In the genomic region with DNA sequence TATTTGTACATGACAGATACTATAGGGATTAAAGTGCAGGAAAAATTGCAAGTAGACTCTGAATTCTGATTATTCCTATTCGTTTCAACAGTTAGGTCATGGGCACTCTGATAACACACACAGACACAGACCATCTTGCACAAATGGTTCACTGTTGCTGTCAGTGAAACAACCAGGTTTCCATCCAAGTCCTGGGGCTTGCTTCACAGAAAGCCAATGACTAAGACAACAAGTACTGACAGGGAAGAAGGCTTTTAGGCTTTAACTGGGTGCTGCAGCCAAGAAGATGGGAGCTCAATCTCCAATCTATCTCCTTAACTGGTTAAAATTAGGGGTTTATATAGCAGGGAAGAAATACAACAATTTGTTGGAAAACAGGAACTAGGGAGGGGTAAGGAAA, we compare ENCODE assay signal across 19 cellular contexts.
"Had no signal": no experiment of that assay in that cellular context is flagged by ENCODE, and none has a peak within 500 bp of the region (broad histone marks: within the 10 kb centered on the region; RNA-seq: fewer than 3 reads in every experiment).

No MANE protein-coding gene starts in this region.

- H3K4me3 ChIP-seq: cardiac muscle cell, heart right ventricle, left ventricle myocardium inferior, thyroid gland had no signal

- H3K4me3 Mint-ChIP-seq: activated naive CD8-positive, alpha-beta T cell treated with anti-CD3 and anti-CD28 coated beads for 36 hours; nephron progenitor cell; T-helper 1 cell treated with Interleukin-12 subunit alpha and Interleukin-12 subunit beta and Interleukin-4 antibody, amounts not matched to agents 30 μg/mL and 1 μg/mL, for 36 hours had no signal

- H3K27ac Mint-ChIP-seq: activated naive CD8-positive, alpha-beta T cell treated with anti-CD3 and anti-CD28 coated beads for 36 hours; nephron progenitor cell; T-helper 1 cell treated with Interleukin-12 subunit alpha and Interleukin-12 subunit beta and Interleukin-4 antibody, amounts not matched to agents 30 μg/mL and 1 μg/mL, for 36 hours had no signal

- H3K4me1 Mint-ChIP-seq: nephron progenitor cell had no signal

- H3K27me3 ChIP-seq: thyroid gland had no signal

- H3K4me1 ChIP-seq: left ventricle myocardium inferior had no signal

- ATAC-seq: heart right ventricle had no signal

- H3K27me3 Mint-ChIP-seq: activated naive CD8-positive, alpha-beta T cell treated with anti-CD3 and anti-CD28 coated beads for 36 hours had no signal

- H3K36me3 Mint-ChIP-seq: activated naive CD8-positive, alpha-beta T cell treated with anti-CD3 and anti-CD28 coated beads for 36 hours had no signal

- H3K27ac ChIP-seq: cardiac muscle cell, heart right ventricle, left ventricle myocardium inferior, thyroid gland had no signal

- H3K9me3 Mint-ChIP-seq: activated naive CD8-positive, alpha-beta T cell treated with anti-CD3 and anti-CD28 coated beads for 36 hours; nephron progenitor cell; T-helper 1 cell treated with Interleukin-12 subunit alpha and Interleukin-12 subunit beta and Interleukin-4 antibody, amounts not matched to agents 30 μg/mL and 1 μg/mL, for 36 hours had no signal

- DNase-seq: activated CD4-positive, alpha-beta T cell treated with anti-CD3 and anti-CD28 coated beads, Interleukin-2, amount 50 U/mL, for 48 hours; activated CD4-positive, CD25-positive, alpha-beta regulatory T cell treated with anti-CD3 and anti-CD28 coated beads, Interleukin-2, amount 50 U/mL, for 72 hours; activated naive CD4-positive, alpha-beta T cell; activated naive CD8-positive, alpha-beta T cell treated with anti-CD3 and anti-CD28 coated beads for 36 hours; amniotic stem cell; erythroblast; heart right ventricle; kidney glomerular epithelial cell; left ventricle myocardium inferior; nephron progenitor cell; nucleus accumbens; retina; stimulated activated CD4-positive, alpha-beta T cell treated with anti-CD3 and anti-CD28 coated beads, Interleukin-12 subunit alpha, Interleukin-12 subunit beta, amount 100 ng/mL, for 4 hours; stimulated activated CD4-positive, alpha-beta T cell treated with anti-CD3 and anti-CD28 coated beads, Interleukin-1b, Interleukin-23, amount 100 ng/mL, for 48 hours; stimulated activated CD8-positive, alpha-beta memory T cell treated with anti-CD3 and anti-CD28 coated beads, Interleukin-4, amount 100 ng/mL, for 48 hours; stimulated activated naive CD4-positive, alpha-beta T cell treated with Interleukin-2 at 50 U/mL for 16 hours; thyroid gland had no signal
